In genomic region chr4:99723555-99724450, GRCh38 we compare ENCODE assay signal across 9 cellular contexts.
DNase-seq lines count a peak whose midpoint lies in the region; ATAC-seq and TF ChIP-seq lines count a peak whose summit lies in the region.
"Had no signal": no experiment of that assay in that cellular context is flagged by ENCODE, and none has a peak within 500 bp of the region (broad histone marks: within the 10 kb centered on the region; RNA-seq: fewer than 3 reads in every experiment).

No MANE protein-coding gene starts in this region.

- H3K4me1 ChIP-seq in hepatocyte (ENCODE audit: insufficient read depth), result peaks cover 12% of the 10 kb centered on the region

- H3K4me3 ChIP-seq in hepatocyte, result no peak overlapping the region

- no peaks in the 10 kb centered on the region for H3K79me2 ChIP-seq in hepatocyte

- H2AFZ ChIP-seq in hepatocyte, result no peak overlapping the region

- no peaks in the 10 kb centered on the region for H3K36me3 Mint-ChIP-seq in activated naive CD4-positive, alpha-beta T cell treated with anti-CD3 and anti-CD28 coated beads, Interleukin-2, amount 50 U/mL, for 72 hours
- H3K36me3 Mint-ChIP-seq in activated naive CD4-positive, alpha-beta T cell treated with anti-CD3 and anti-CD28 coated beads, Interleukin-2, amount 10 ng/mL, durations not matched to agents 7 days and 5 days, result no peaks in the 10 kb centered on the region
- H3K36me3 Mint-ChIP-seq in activated CD8-positive, alpha-beta memory T cell treated with anti-CD3 and anti-CD28 coated beads, Interleukin-2, amount 10 ng/mL, durations not matched to agents 7 days and 5 days, result no peaks in the 10 kb centered on the region

- no peaks in the 10 kb centered on the region for H3K9me2 ChIP-seq in hepatocyte (replicated peaks; ENCODE audit: insufficient read depth)

- H3K27ac Mint-ChIP-seq in activated naive CD4-positive, alpha-beta T cell treated with anti-CD3 and anti-CD28 coated beads, Interleukin-2, amount 50 U/mL, for 72 hours, result no peak overlapping the region
- H3K27ac Mint-ChIP-seq in activated naive CD4-positive, alpha-beta T cell treated with anti-CD3 and anti-CD28 coated beads, Interleukin-2, amount 10 ng/mL, durations not matched to agents 7 days and 5 days, result no peak overlapping the region
- H3K27ac Mint-ChIP-seq in activated CD8-positive, alpha-beta memory T cell treated with anti-CD3 and anti-CD28 coated beads, Interleukin-2, amount 10 ng/mL, durations not matched to agents 7 days and 5 days, result no peak overlapping the region

- ATAC-seq in activated naive CD4-positive, alpha-beta T cell treated with anti-CD3 and anti-CD28 coated beads, Interleukin-2, amount 50 U/mL, for 72 hours, result peak; percentile 52 to 97
- ATAC-seq in HG03432 (IDR thresholded peaks at IDR 0.05; ENCODE audit: unreplicated experiment), result no peak
- no peak for ATAC-seq in activated CD8-positive, alpha-beta memory T cell treated with anti-CD3 and anti-CD28 coated beads, Interleukin-2, amount 10 ng/mL, durations not matched to agents 7 days and 5 days

- CTCF ChIA-PET in activated naive CD4-positive, alpha-beta T cell treated with anti-CD3 and anti-CD28 coated beads, Interleukin-2, amount 10 ng/mL, durations not matched to agents 7 days and 5 days (lab: Charles Lee), result interaction anchor here (0.7 kb wide), 1 partner anchor 85 kb away, joined by 3 read pairs; no protein-coding TSS in a partner anchor
- CTCF ChIA-PET in activated CD8-positive, alpha-beta memory T cell treated with anti-CD3 and anti-CD28 coated beads, Interleukin-2, amount 10 ng/mL, durations not matched to agents 7 days and 5 days (lab: Charles Lee), result interaction anchor here (1.0 kb wide), 1 partner anchor 85 kb away, joined by 5 read pairs; no protein-coding TSS in a partner anchor

- no peaks in the 10 kb centered on the region for H3K27me3 ChIP-seq in hepatocyte

- WGBS in hepatocyte (ENCODE audit: low lambda C conversion rate, missing lambda C conversion rate), result 15% methylated on average over 4 of the region's 4 CpGs

- H3K27ac ChIP-seq in hepatocyte, result peak overlapping the region; percentile 70
- H3K27ac ChIP-seq: VCaP had no signal

- H3K36me3 ChIP-seq in hepatocyte (replicated peaks; ENCODE audit: insufficient read depth, low read depth), result no peaks in the 10 kb centered on the region

- peak; percentile 35 for TF ChIP-seq CTCF in hepatocyte (IDR thresholded peaks at IDR 0.05; ENCODE audit: poor library complexity)

- no peak for DNase-seq in activated naive CD4-positive, alpha-beta T cell treated with anti-CD3 and anti-CD28 coated beads, Interleukin-2, amount 50 U/mL, for 72 hours (ENCODE audit: low spot score in 2 of 2)
- DNase-seq in activated naive CD4-positive, alpha-beta T cell treated with anti-CD3 and anti-CD28 coated beads, Interleukin-2, amount 10 ng/mL, durations not matched to agents 7 days and 5 days, result no peak
- DNase-seq in activated T-cell treated with anti-CD3 and anti-CD28 coated beads, Interleukin-2, amount 50 U/mL, for 48 hours, result peak; percentile 25 to 35
- peak; percentile 86 for DNase-seq in hepatocyte (ENCODE audit: low spot score)
- DNase-seq in stimulated activated CD4-positive, alpha-beta T cell treated with anti-CD3 and anti-CD28 coated beads, Interleukin-4, amount 100 ng/mL, for 1 hour, result peak; percentile 4
- DNase-seq in activated CD8-positive, alpha-beta memory T cell treated with anti-CD3 and anti-CD28 coated beads, Interleukin-2, amount 10 ng/mL, durations not matched to agents 7 days and 5 days, result no peak
- no peak for DNase-seq in T-helper 1 cell

- peaks cover 4% of the 10 kb centered on the region for H3K27me3 Mint-ChIP-seq in activated naive CD4-positive, alpha-beta T cell treated with anti-CD3 and anti-CD28 coated beads, Interleukin-2, amount 10 ng/mL, durations not matched to agents 7 days and 5 days
- peaks cover 11% of the 10 kb centered on the region for H3K27me3 Mint-ChIP-seq in activated CD8-positive, alpha-beta memory T cell treated with anti-CD3 and anti-CD28 coated beads, Interleukin-2, amount 10 ng/mL, durations not matched to agents 7 days and 5 days

- H3K9me3 Mint-ChIP-seq in activated naive CD4-positive, alpha-beta T cell treated with anti-CD3 and anti-CD28 coated beads, Interleukin-2, amount 50 U/mL, for 72 hours, result no peaks in the 10 kb centered on the region
- no peaks in the 10 kb centered on the region for H3K9me3 Mint-ChIP-seq in activated naive CD4-positive, alpha-beta T cell treated with anti-CD3 and anti-CD28 coated beads, Interleukin-2, amount 10 ng/mL, durations not matched to agents 7 days and 5 days
- no peaks in the 10 kb centered on the region for H3K9me3 Mint-ChIP-seq in activated CD8-positive, alpha-beta memory T cell treated with anti-CD3 and anti-CD28 coated beads, Interleukin-2, amount 10 ng/mL, durations not matched to agents 7 days and 5 days (ENCODE audit: low read depth)

- no peaks in the 10 kb centered on the region for H4K20me1 ChIP-seq in hepatocyte (ENCODE audit: insufficient read depth, poor library complexity, severe bottlenecking)

- H3K4me3 Mint-ChIP-seq in activated naive CD4-positive, alpha-beta T cell treated with anti-CD3 and anti-CD28 coated beads, Interleukin-2, amount 10 ng/mL, durations not matched to agents 7 days and 5 days, result no peak overlapping the region
- no peak overlapping the region for H3K4me3 Mint-ChIP-seq in activated CD8-positive, alpha-beta memory T cell treated with anti-CD3 and anti-CD28 coated beads, Interleukin-2, amount 10 ng/mL, durations not matched to agents 7 days and 5 days

- H3K4me2 ChIP-seq in hepatocyte, result peak overlapping the region; percentile 17

- no peaks in the 10 kb centered on the region for H3K9me3 ChIP-seq in hepatocyte (ENCODE audit: low read depth)

- H3K4me1 Mint-ChIP-seq in activated naive CD4-positive, alpha-beta T cell treated with anti-CD3 and anti-CD28 coated beads, Interleukin-2, amount 10 ng/mL, durations not matched to agents 7 days and 5 days, result no peaks in the 10 kb centered on the region
- no peaks in the 10 kb centered on the region for H3K4me1 Mint-ChIP-seq in activated CD8-positive, alpha-beta memory T cell treated with anti-CD3 and anti-CD28 coated beads, Interleukin-2, amount 10 ng/mL, durations not matched to agents 7 days and 5 days

Comparison
In these comparisons a context has a peak if more than half of its experiments do, and no peak if none do; other contexts are left out.
1. ATAC-seq: peak in activated naive CD4-positive, alpha-beta T cell treated with anti-CD3 and anti-CD28 coated beads, Interleukin-2, amount 50 U/mL, for 72 hours (2 of 2); none in HG03432 (single experiment) and activated CD8-positive, alpha-beta memory T cell treated with anti-CD3 and anti-CD28 coated beads, Interleukin-2, amount 10 ng/mL, durations not matched to agents 7 days and 5 days (single experiment).
2. DNase-seq: peak in activated T-cell treated with anti-CD3 and anti-CD28 coated beads, Interleukin-2, amount 50 U/mL, for 48 hours (2 of 2), hepatocyte (single experiment) and stimulated activated CD4-positive, alpha-beta T cell treated with anti-CD3 and anti-CD28 coated beads, Interleukin-4, amount 100 ng/mL, for 1 hour (single experiment); none in activated naive CD4-positive, alpha-beta T cell treated with anti-CD3 and anti-CD28 coated beads, Interleukin-2, amount 50 U/mL, for 72 hours (0 of 2), activated naive CD4-positive, alpha-beta T cell treated with anti-CD3 and anti-CD28 coated beads, Interleukin-2, amount 10 ng/mL, durations not matched to agents 7 days and 5 days (single experiment), activated CD8-positive, alpha-beta memory T cell treated with anti-CD3 and anti-CD28 coated beads, Interleukin-2, amount 10 ng/mL, durations not matched to agents 7 days and 5 days (single experiment) and T-helper 1 cell (0 of 5).